In genomic region chr16:4182581-4183257, GRCh38 we compare ENCODE assay signal across 8 cellular contexts. TPM values are rescaled to one million over a fixed set of nuclear protein-coding genes. Genes with fewer than 3 reads are reported as not detected.
DNase-seq lines count a peak whose midpoint lies in the region; ATAC-seq and TF ChIP-seq lines count a peak whose summit lies in the region.

No MANE protein-coding gene starts in this region.

- no peaks in the 10 kb centered on the region for H3K36me3 ChIP-seq in CD8-positive, alpha-beta T cell (ENCODE audit: insufficient read depth, low read length)
- H3K36me3 ChIP-seq in mammary epithelial cell (ENCODE audit: insufficient read depth, low read length), result no peaks in the 10 kb centered on the region
- H3K36me3 ChIP-seq in muscle layer of duodenum (ENCODE audit: control insufficient read depth in 1 of 2, insufficient read depth in 2 of 2, low read length in 2 of 2), result no peaks in the 10 kb centered on the region

- no peaks in the 10 kb centered on the region for H3K27me3 Mint-ChIP-seq in CD8-positive, alpha-beta T cell (ENCODE audit: low read depth)

- WGBS in mammary epithelial cell (ENCODE audit: low coverage, missing lambda C conversion rate), result 89% methylated on average over 24 of the region's 24 CpGs

- H3K27me3 ChIP-seq in CD8-positive, alpha-beta T cell (ENCODE audit: insufficient read depth, low read length), result no peaks in the 10 kb centered on the region
- H3K27me3 ChIP-seq in mammary epithelial cell (ENCODE audit: insufficient read depth, low read length), result no peaks in the 10 kb centered on the region
- no peaks in the 10 kb centered on the region for H3K27me3 ChIP-seq in muscle layer of duodenum (ENCODE audit: low read depth, low read length)

- no peaks in the 10 kb centered on the region for H3K9me3 ChIP-seq in CD8-positive, alpha-beta T cell (ENCODE audit: low read length)
- H3K9me3 ChIP-seq in mammary epithelial cell (replicated peaks; ENCODE audit: insufficient read depth, low read length) (no peaks in the 10 kb centered on the region), muscle layer of duodenum (ENCODE audit: control insufficient read depth in 1 of 2, low read length in 2 of 2) (no peaks in the 10 kb centered on the region)

- in situ Hi-C loops in mammary epithelial cell (cut with MboI; ENCODE audit: low sequenced_read_pairs in 2 of 2), result no loop called here

- intact Hi-C loops in CD8-positive, alpha-beta T cell (cut with DNase I, micrococcal nuclease), result loop anchor here in 1 of 2 experiments (1.0 to 5.0 kb wide), 2 partner anchors 65 to 72 kb away; partner anchors contain the start of gene ADCY9
- intact Hi-C loops in mammary epithelial cell (cut with micrococcal nuclease), result loop anchor here (1.0 to 5.0 kb wide), 5 partner anchors 46 to 200 kb away; no protein-coding TSS in a partner anchor

- H3K4me1 ChIP-seq in CD8-positive, alpha-beta T cell (ENCODE audit: insufficient read depth, low read length), result peaks cover 11% of the 10 kb centered on the region
- H3K4me1 ChIP-seq in mammary epithelial cell (ENCODE audit: insufficient read depth, low read length) (peaks cover 13% of the 10 kb centered on the region), muscle layer of duodenum (ENCODE audit: control insufficient read depth in 1 of 2, insufficient read depth in 2 of 2, low read length in 2 of 2) (peaks cover 0 to 5% of the 10 kb centered on the region in 2 donors)

- H4K20me1 ChIP-seq in mammary epithelial cell (ENCODE audit: insufficient read depth, low read length), result no peaks in the 10 kb centered on the region

- CTCF ChIA-PET in CD8-positive, alpha-beta T cell (lab: Charles Lee), result no interaction called here
- CTCF ChIA-PET in mammary epithelial cell (lab: Charles Lee; ENCODE audit: low non-redundant PET), result no interaction called here

- H3K4me3 Mint-ChIP-seq in CD8-positive, alpha-beta T cell, result peak overlapping the region; percentile 76

- H3K27ac ChIP-seq in CD8-positive, alpha-beta T cell (ENCODE audit: low read depth, low read length), result no peak overlapping the region
- H3K27ac ChIP-seq in mammary epithelial cell (ENCODE audit: insufficient read depth, low read depth, low read length) (peak overlapping the region; percentile 84), muscle layer of duodenum (ENCODE audit: low read length) (peak overlapping the region; percentile 86)

- peaks cover 6% of the 10 kb centered on the region for H3K4me1 Mint-ChIP-seq in CD8-positive, alpha-beta T cell (ENCODE audit: low read depth)

- H2AFZ ChIP-seq in mammary epithelial cell (ENCODE audit: low read depth, low read length), result peak overlapping the region; percentile 93

- ATAC-seq in CD8-positive, alpha-beta T cell, result no peak
- ATAC-seq in GM21529 (IDR thresholded peaks at IDR 0.05; ENCODE audit: unreplicated experiment), result peak; percentile 42
- ATAC-seq in GM19397 (IDR thresholded peaks at IDR 0.05; ENCODE audit: unreplicated experiment), result no peak

- no peaks in the 10 kb centered on the region for H3K36me3 Mint-ChIP-seq in CD8-positive, alpha-beta T cell

- peak overlapping the region; percentile 79 for H3K4me3 ChIP-seq in CD8-positive, alpha-beta T cell (ENCODE audit: low read depth, low read length)
- peak overlapping the region; percentile 75 for H3K4me3 ChIP-seq in LNCaP clone FGC (ENCODE audit: low read depth, low read length)
- H3K4me3 ChIP-seq in mammary epithelial cell (replicated peaks in 1 of 3; ENCODE audit: insufficient read depth in 1 of 3, low read depth in 2 of 3, low read length in 3 of 3), result peak overlapping the region; percentile 72 to 78 (median 73)
- peak overlapping the region; percentile 62 to 74 for H3K4me3 ChIP-seq in muscle layer of duodenum (ENCODE audit: low read depth in 1 of 2, low read length in 2 of 2)

- dilution Hi-C loops in mammary epithelial cell (cut with HindIII; ENCODE audit: low sequenced_read_pairs), result no loop called here

- H3K9ac ChIP-seq in mammary epithelial cell (ENCODE audit: insufficient read depth, low read length), result peak overlapping the region; percentile 68

- DNase-seq in CD8-positive, alpha-beta T cell, result no peak
- no peak for DNase-seq in LNCaP clone FGC (ENCODE audit: low read depth)
- DNase-seq in mammary epithelial cell, result no peak
- no peak for DNase-seq in cerebellar cortex (ENCODE audit: low spot score)
- no peak for DNase-seq in stimulated activated naive CD4-positive, alpha-beta T cell (lab: John Stamatoyannopoulos, UW)

- no peak overlapping the region for H3K27ac Mint-ChIP-seq in CD8-positive, alpha-beta T cell

- no peak for TF ChIP-seq CTCF in CD8-positive, alpha-beta T cell (IDR thresholded peaks at IDR 0.05)
- TF ChIP-seq CTCF in LNCaP clone FGC (IDR thresholded peaks at IDR 0.05; ENCODE audit: control insufficient read depth, extremely low read depth, insufficient read depth) (no peak), mammary epithelial cell (conservative IDR thresholded peaks at IDR 0.05 in 1 of 2, IDR thresholded peaks at IDR 0.05 in 1 of 2; ENCODE audit: extremely low read depth in 1 of 2, insufficient read depth in 1 of 2, low read depth in 1 of 2, low read length in 2 of 2) (no peak)

- H3K79me2 ChIP-seq in mammary epithelial cell (ENCODE audit: insufficient read depth, low read length), result no peaks in the 10 kb centered on the region

- H3K9me3 Mint-ChIP-seq in CD8-positive, alpha-beta T cell, result no peaks in the 10 kb centered on the region

- BruUV-seq in mammary epithelial cell (replicated peaks; lab: Mats Ljungman, UMichigan), result no TSS peak

- H3K4me2 ChIP-seq in mammary epithelial cell (ENCODE audit: insufficient read depth, low read depth, low read length), result peak overlapping the region; percentile 99

- POLR2A ChIA-PET in CD8-positive, alpha-beta T cell (lab: Charles Lee), result no interaction called here

RNA-seq across cellular contexts. Expression of gene SRL, which starts 59.2 kb away (rescaled TPM):
- total RNA-seq in CD8-positive, alpha-beta T cell, result not detected
- total RNA-seq in mammary epithelial cell, result under 1 TPM in 1 of 2 donors, not detected in 1; under 0.01 TPM
- polyA plus RNA-seq in mammary epithelial cell, result not detected
- polyA minus RNA-seq in mammary epithelial cell, result not detected
